ENCODE assay signal across 27 cellular contexts in genomic region chr16:12763517-12763916, GRCh38. TPM values are rescaled to one million over a fixed set of nuclear protein-coding genes. Genes with fewer than 3 reads are reported as not detected.
A peak's percentile ranks its signal among the peaks of the same experiment; 100 is the strongest.
DNase-seq lines count a peak whose midpoint lies in the region; ATAC-seq and TF ChIP-seq lines count a peak whose summit lies in the region.
"Had no signal": no experiment of that assay in that cellular context is flagged by ENCODE, and none has a peak within 500 bp of the region (broad histone marks: within the 10 kb centered on the region; RNA-seq: fewer than 3 reads in every experiment).

No MANE protein-coding gene starts in this region.

- H3K27me3 ChIP-seq in mesenchymal stem cell (ENCODE audit: control insufficient read depth in 1 of 2, insufficient read depth in 1 of 2, low read length in 2 of 2), result no peaks in the 10 kb centered on the region
- H3K27me3 ChIP-seq: sigmoid colon, testis had no signal

- no peak overlapping the region for H3K4me2 ChIP-seq in mesenchymal stem cell (ENCODE audit: low read length, poor library complexity, severe bottlenecking)
- H3K4me2 ChIP-seq: A549 had no signal

- H3K9ac ChIP-seq in mesenchymal stem cell (ENCODE audit: low read length), result no peak overlapping the region

- H3K18ac ChIP-seq in mesenchymal stem cell (ENCODE audit: low read depth in 1 of 2, low read length in 2 of 2), result no peak overlapping the region

- DNase-seq in choroid plexus epithelial cell (ENCODE audit: low read depth) (peak; percentile 36), mucosa of gallbladder (ENCODE audit: low spot score) (peak; percentile 16), mesenchymal stem cell (no peak)
- DNase-seq: activated CD4-positive, alpha-beta memory T cell treated with anti-CD3 and anti-CD28 coated beads, Interleukin-2, amount 10 ng/mL, durations not matched to agents 7 days and 5 days; activated CD4-positive, alpha-beta T cell treated with anti-CD3 and anti-CD28 coated beads for 1 hour; AML-193; aorta; caudate nucleus; CD8-positive, alpha-beta T cell; DMS153; kidney glomerular epithelial cell; lower lobe of right lung; NCI-H1105 treated with DMSO at 0.1 percent for 48 hours; NCI-H2029; NCI-H526 treated with DMSO at 0.1 percent for 48 hours; SHP77 treated with DMSO at 0.1 percent for 48 hours; sigmoid colon; stimulated activated naive CD4-positive, alpha-beta T cell treated with Interleukin-2 at 50 U/mL for 16 hours; testis had no signal

- H2AK5ac ChIP-seq in mesenchymal stem cell (ENCODE audit: low read length, severe bottlenecking), result no peak overlapping the region

- TF ChIP-seq CTCF in C4-2B (conservative IDR thresholded peaks at IDR 0.05) (no peak), choroid plexus epithelial cell (conservative IDR thresholded peaks at IDR 0.05; ENCODE audit: low read depth, low read length) (no peak)

- H3K9me3 ChIP-seq in mesenchymal stem cell (ENCODE audit: control insufficient read depth, low read length), result no peaks in the 10 kb centered on the region
- H3K9me3 ChIP-seq: A549, lower lobe of right lung, sigmoid colon, testis had no signal

- ATAC-seq in SK-N-SH treated with all-trans-retinoic acid at 6 μM for 48 hours (no peak), GM21360 (IDR thresholded peaks at IDR 0.05; ENCODE audit: unreplicated experiment) (no peak), HG02759 (IDR thresholded peaks at IDR 0.05; ENCODE audit: unreplicated experiment) (no peak), HG02885 (IDR thresholded peaks at IDR 0.05; ENCODE audit: poor library complexity, unreplicated experiment) (no peak)
- ATAC-seq: A549; activated T-helper 17 cell treated with anti-CD3 and anti-CD28 coated beads, Interleukin-2, amount 50 U/mL, for 72 hours; CD8-positive, alpha-beta T cell; lower lobe of right lung; Panc1 had no signal

- 95% methylated on average over 3 of the region's 3 CpGs for WGBS in mesenchymal stem cell

- H3K4ac ChIP-seq in mesenchymal stem cell (ENCODE audit: low read depth in 1 of 2, low read length in 2 of 2), result no peak overlapping the region

- H3K27ac ChIP-seq in C4-2B (peak overlapping the region; percentile 60), mesenchymal stem cell (ENCODE audit: low read length, poor library complexity, severe bottlenecking) (no peak overlapping the region)
- H3K27ac ChIP-seq: A549, lower lobe of right lung, sigmoid colon, testis had no signal

- no peak overlapping the region for H3K23ac ChIP-seq in mesenchymal stem cell (ENCODE audit: low read length in 2 of 2)

- no peak overlapping the region for H2BK120ac ChIP-seq in mesenchymal stem cell (ENCODE audit: low read depth, low read length)

- H2BK12ac ChIP-seq in mesenchymal stem cell (ENCODE audit: low read length in 2 of 2), result no peak overlapping the region

- no peak overlapping the region for H3K14ac ChIP-seq in mesenchymal stem cell (ENCODE audit: low read length in 2 of 2)

- no peak overlapping the region for H4K91ac ChIP-seq in mesenchymal stem cell (ENCODE audit: low read length)

- H2BK15ac ChIP-seq in mesenchymal stem cell (ENCODE audit: low read depth, poor library complexity, severe bottlenecking), result no peak overlapping the region

- H3K36me3 ChIP-seq in mesenchymal stem cell (ENCODE audit: control insufficient read depth in 1 of 2, insufficient read depth in 2 of 2, low read depth in 1 of 2, low read length in 2 of 2), result peaks cover 0 to 2% of the 10 kb centered on the region in 2 experiments
- H3K36me3 ChIP-seq: lower lobe of right lung, sigmoid colon had no signal

- H2AFZ ChIP-seq in mesenchymal stem cell (ENCODE audit: low read depth, low read length), result no peak overlapping the region

- H2BK5ac ChIP-seq in mesenchymal stem cell (ENCODE audit: low read depth, low read length, poor library complexity, severe bottlenecking), result no peak overlapping the region

- H3K79me1 ChIP-seq in mesenchymal stem cell (replicated peaks; ENCODE audit: low read length, poor library complexity, severe bottlenecking), result peaks cover 7% of the 10 kb centered on the region

- H3K4me1 ChIP-seq in mesenchymal stem cell (ENCODE audit: control insufficient read depth, insufficient read depth, low read depth, low read length), result no peaks in the 10 kb centered on the region
- H3K4me1 ChIP-seq: A549, sigmoid colon, testis had no signal

- H3K4me3 ChIP-seq in choroid plexus epithelial cell (ENCODE audit: low read depth, low read length), result no peak overlapping the region
- H3K4me3 ChIP-seq in mesenchymal stem cell (ENCODE audit: insufficient read depth in 1 of 2, low read depth in 1 of 2, low read length in 2 of 2), result no peak overlapping the region
- H3K4me3 ChIP-seq: A549, lower lobe of right lung, sigmoid colon, testis had no signal

- H4K8ac ChIP-seq in mesenchymal stem cell (ENCODE audit: low read length), result no peak overlapping the region

TF ChIP-seq in SK-N-SH treated with all-trans-retinoic acid at 6 μM for 48 hours, 23 proteins besides CTCF, POLR2A, EP300 and RAD21:
- TF ChIP-seq TCF4 (CRISPR knock-in tag; IDR thresholded peaks at IDR 0.05; ENCODE audit: borderline replicate concordance) (peak; percentile 81; the same call in 1 of the 2 replicates), ZNF565 (CRISPR knock-in tag; conservative IDR thresholded peaks at IDR 0.05; ENCODE audit: low read depth) (no peak), TSHZ2 (CRISPR knock-in tag; IDR thresholded peaks at IDR 0.05) (peak; percentile 46; the same call in 1 of the 2 replicates)

RNA-seq across cellular contexts. Expression of gene CPPED1, which starts 40.2 kb away (rescaled TPM):
- total RNA-seq in mucosa of gallbladder, result 17.5 TPM
- polyA plus RNA-seq in mesenchymal stem cell (2013, experiment 1 of 2), result 36.4 TPM
- 38.6 TPM for polyA plus RNA-seq in mesenchymal stem cell (2013, experiment 2 of 2)
